26 cellular contexts compared by ENCODE assay signal in the genomic region with DNA sequence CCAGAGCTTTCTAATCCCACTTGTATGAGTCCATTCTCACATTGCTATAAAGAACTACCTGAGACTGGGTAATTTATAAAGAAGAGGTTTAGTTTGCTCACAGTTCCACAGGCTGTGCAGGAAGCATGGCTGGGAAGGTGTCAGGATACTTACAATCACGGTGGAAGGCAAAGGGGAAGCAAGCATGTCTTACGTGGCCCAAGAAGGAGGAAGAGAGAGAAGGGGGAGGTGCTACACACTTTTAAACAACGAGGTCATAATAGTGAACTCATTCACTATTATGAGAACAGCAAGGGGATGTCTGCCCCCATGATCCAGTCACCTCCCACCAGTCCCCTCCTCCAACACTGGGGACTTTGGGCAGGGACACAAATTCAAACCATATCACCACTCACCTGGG.
"Had no signal": no experiment of that assay in that cellular context is flagged by ENCODE, and none has a peak within 500 bp of the region (broad histone marks: within the 10 kb centered on the region; RNA-seq: fewer than 3 reads in every experiment).

No MANE protein-coding gene starts in this region.

- H3K9me3 ChIP-seq: MG63, SJSA1 had no signal

- FAIRE-seq: RCC 7860 had no signal

- H3K27ac ChIP-seq: HL-60, SJSA1, SK-N-MC had no signal

- H3K4me1 ChIP-seq: SJSA1 had no signal

- DNase-seq: IMR-90; Karpas-422; KG1; MG63; NCI-H1092; NCI-H1105 treated with DMSO at 0.1 percent for 48 hours; NCI-H1417 treated with DMSO at 0.1 percent for 48 hours; NCI-H146; NCI-H1694 treated with DMSO at 0.1 percent for 48 hours; NCI-H1930; NCI-H2081; NCI-H2107; NCI-H2227 treated with DMSO at 0.1 percent for 48 hours; NCI-H446; NCI-H510A; NCI-H524 treated with DMSO at 0.1 percent for 48 hours; NCI-H69; NCI-H774; NK-92 treated with Interleukin-12 subunit alpha and Interleukin-12 subunit beta, amount 100 ng/mL, for 24 hours; Right ventricle myocardium superior; RPMI8226; SIG-M5 had no signal

- H3K4me3 ChIP-seq: MG63, SJSA1, SK-N-MC had no signal

- H3K36me3 ChIP-seq: MG63, SJSA1 had no signal

- H3K27me3 ChIP-seq: MG63, SJSA1 had no signal
